In the genomic region with DNA sequence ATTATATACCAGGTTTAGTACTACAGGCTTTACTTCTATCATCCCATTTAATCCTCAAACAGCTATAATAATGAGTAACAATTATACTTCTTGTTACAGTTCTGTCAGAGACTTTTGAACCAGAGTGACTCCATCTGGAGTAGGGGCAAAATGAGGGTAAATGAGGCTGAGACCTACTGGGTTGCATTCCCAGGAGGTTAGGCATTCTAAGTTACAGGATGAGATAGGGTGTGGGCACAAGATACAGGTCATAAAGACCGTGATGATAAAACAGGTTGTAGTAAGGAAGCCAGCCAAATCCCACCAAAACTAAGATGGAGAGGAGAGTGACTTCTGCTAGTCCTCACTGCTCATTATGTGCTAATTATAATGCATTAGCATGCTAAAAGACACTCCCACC, we compare ENCODE assay signal across 28 cellular contexts. TPM values are rescaled to one million over a fixed set of nuclear protein-coding genes. Genes with fewer than 3 reads are reported as not detected.
A peak's percentile ranks its signal among the peaks of the same experiment; 100 is the strongest.
DNase-seq lines count a peak whose midpoint lies in the region; ATAC-seq, FAIRE-seq and TF ChIP-seq lines count a peak whose summit lies in the region.
"Had no signal": no experiment of that assay in that cellular context is flagged by ENCODE, and none has a peak within 500 bp of the region (broad histone marks: within the 10 kb centered on the region; RNA-seq: fewer than 3 reads in every experiment).

No MANE protein-coding gene starts in this region.

- H3K4me1 ChIP-seq in GM23338 (ENCODE audit: insufficient read depth) (peaks cover 8% of the 10 kb centered on the region), GM12878 (ENCODE audit: control insufficient read depth, insufficient read depth, low read length) (no peaks in the 10 kb centered on the region; the same call in 1 of the 2 replicates)

- TF ChIP-seq EP300 in GM12878 (IDR thresholded peaks at IDR 0.05; ENCODE audit: borderline replicate concordance in 1 of 2, control insufficient read depth in 1 of 2, low read depth in 2 of 2, low read length in 2 of 2), result no peak

- H3K27ac ChIP-seq in GM23338 (ENCODE audit: low read depth) (no peak overlapping the region), GM12878 (ENCODE audit: control insufficient read depth, insufficient read depth) (no peak overlapping the region)
- H3K27ac ChIP-seq: lower lobe of right lung, skin epidermis, suprapubic skin had no signal

- FAIRE-seq in GM12878 (lab: Jason Lieb, UNC) (no peak), RCC 7860 (lab: Jason Lieb, UNC) (no peak)
- FAIRE-seq: astrocyte, endothelial cell of umbilical vein, urothelium cell line had no signal

- ATAC-seq in activated T-cell treated with anti-CD3 and anti-CD28 coated beads, Interleukin-2, amount 50 U/mL, for 4 hours, result no peak
- ATAC-seq in GM23338, result no peak
- ATAC-seq in GM12878, result no peak
- ATAC-seq: lower lobe of right lung had no signal

- peaks cover 86% of the 10 kb centered on the region for H3K79me2 ChIP-seq in GM23338 (replicated peaks; ENCODE audit: insufficient read depth)
- peaks cover 79% of the 10 kb centered on the region for H3K79me2 ChIP-seq in GM12878 (ENCODE audit: control insufficient read depth, insufficient read depth, low read length)

- no peak overlapping the region for H2AFZ ChIP-seq in GM23338
- H2AFZ ChIP-seq in GM12878 (ENCODE audit: control insufficient read depth, low read depth, low read length), result no peak overlapping the region

- BruUV-seq in GM12878 (replicated peaks; lab: Mats Ljungman, UMichigan), result no TSS peak

- H3K9me2 ChIP-seq in GM23338 (ENCODE audit: insufficient read depth), result no peaks in the 10 kb centered on the region

- peaks cover 33% of the 10 kb centered on the region for H3K4me1 Mint-ChIP-seq in activated T-cell treated with anti-CD3 and anti-CD28 coated beads, Interleukin-2, amount 50 U/mL, for 4 hours (ENCODE audit: low read depth)
- peaks cover 21% of the 10 kb centered on the region for H3K4me1 Mint-ChIP-seq in GM23338
- peaks cover 23% of the 10 kb centered on the region for H3K4me1 Mint-ChIP-seq in osteocyte (ENCODE audit: unreplicated experiment)

- no peak for DNase-seq in activated T-cell treated with anti-CD3 and anti-CD28 coated beads, Interleukin-2, amount 50 U/mL, for 4 hours
- no peak for DNase-seq in activated T-cell treated with anti-CD3 and anti-CD28 coated beads, Interleukin-2, amount 50 U/mL, for 1 hour
- DNase-seq in GM23338 (ENCODE audit: low spot score) (peak; percentile 19), GM12878 (ENCODE audit: low read depth, low spot score) (no peak), osteocyte (ENCODE audit: extremely low spot score, unreplicated experiment) (no peak), NCI-H1436 treated with DMSO at 0.1 percent for 48 hours (lab: John Stamatoyannopoulos, UW) (no peak), NCI-H2081 (lab: John Stamatoyannopoulos, UW) (no peak), RCC 7860 (ENCODE audit: low spot score) (no peak)
- DNase-seq: ACHN; activated CD4-positive, alpha-beta T cell treated with anti-CD3 and anti-CD28 coated beads, Interleukin-2, amount 50 U/mL, for 4 hours; activated naive CD4-positive, alpha-beta T cell treated with anti-CD3 and anti-CD28 coated beads, Interleukin-2, amount 10 ng/mL, durations not matched to agents 7 days and 5 days; activated T-cell treated with anti-CD3 and anti-CD28 coated beads for 4 hours; Calu3; central memory CD4-positive, alpha-beta T cell; EL; H7; lower lobe of right lung; NCI-H1105 treated with DMSO at 0.1 percent for 48 hours; NCI-H2081 treated with DMSO at 0.1 percent for 48 hours; NCI-H345; NCI-H774; RPMI8226; stimulated activated CD4-positive, alpha-beta T cell treated with anti-CD3 and anti-CD28 coated beads, Interleukin-2, amount 100 ng/mL, for 24 hours had no signal

- RAD21 ChIA-PET in GM12878 (lab: Charles Lee; ENCODE audit: unreplicated experiment), result no interaction called here

- peak overlapping the region; percentile 27 for H3K4me3 Mint-ChIP-seq in activated T-cell treated with anti-CD3 and anti-CD28 coated beads, Interleukin-2, amount 50 U/mL, for 4 hours
- H3K4me3 Mint-ChIP-seq in GM23338, result peak overlapping the region; percentile 18; the same call in 1 of the 3 replicates
- no peak overlapping the region for H3K4me3 Mint-ChIP-seq in osteocyte (ENCODE audit: unreplicated experiment)
- H3K4me3 Mint-ChIP-seq: activated naive CD4-positive, alpha-beta T cell treated with anti-CD3 and anti-CD28 coated beads, Interleukin-2, amount 10 ng/mL, durations not matched to agents 7 days and 5 days had no signal

- H3K36me3 ChIP-seq in GM23338 (ENCODE audit: insufficient read depth) (peaks cover 25% of the 10 kb centered on the region), GM12878 (ENCODE audit: control insufficient read depth in 2 of 2, insufficient read depth in 2 of 2, low read length in 1 of 2) (peaks cover 6 to 22% of the 10 kb centered on the region in 2 experiments)

- no peaks in the 10 kb centered on the region; the same call in 2 of the 3 replicates for H3K9me3 ChIP-seq in GM12878 (replicated peaks; ENCODE audit: control insufficient read depth, insufficient read depth, low read length)
- H3K9me3 ChIP-seq: lower lobe of right lung, suprapubic skin had no signal

- SMC1A ChIA-PET in GM12878 (lab: Charles Lee; ENCODE audit: uncharacterized antibody, unreplicated experiment), result no interaction called here

- no peaks in the 10 kb centered on the region for H3K27me3 Mint-ChIP-seq in activated T-cell treated with anti-CD3 and anti-CD28 coated beads, Interleukin-2, amount 50 U/mL, for 4 hours (ENCODE audit: low read depth)
- H3K27me3 Mint-ChIP-seq in GM23338 (ENCODE audit: insufficient read depth, low read depth, poor library complexity) (peaks cover 6% of the 10 kb centered on the region), osteocyte (ENCODE audit: unreplicated experiment) (no peaks in the 10 kb centered on the region)
- H3K27me3 Mint-ChIP-seq: activated naive CD4-positive, alpha-beta T cell treated with anti-CD3 and anti-CD28 coated beads, Interleukin-2, amount 10 ng/mL, durations not matched to agents 7 days and 5 days had no signal

- no peaks in the 10 kb centered on the region for H3K9me3 Mint-ChIP-seq in activated T-cell treated with anti-CD3 and anti-CD28 coated beads, Interleukin-2, amount 50 U/mL, for 4 hours
- H3K9me3 Mint-ChIP-seq in GM23338 (no peaks in the 10 kb centered on the region), osteocyte (ENCODE audit: unreplicated experiment) (no peaks in the 10 kb centered on the region)
- H3K9me3 Mint-ChIP-seq: activated naive CD4-positive, alpha-beta T cell treated with anti-CD3 and anti-CD28 coated beads, Interleukin-2, amount 10 ng/mL, durations not matched to agents 7 days and 5 days had no signal

- no peak for TF ChIP-seq POLR2A in GM12878 (IDR thresholded peaks at IDR 0.05; ENCODE audit: low read depth, low read length)

- 96% methylated on average over 1 of the region's 1 CpG for WGBS in GM12878 (ENCODE audit: insufficient coverage, insufficient replicate concordance, low lambda C conversion rate, missing lambda C conversion rate)

- H3K4me2 ChIP-seq in GM23338 (no peak overlapping the region), GM12878 (ENCODE audit: control insufficient read depth, insufficient read depth) (peak overlapping the region; percentile 28; the same call in 1 of the 2 replicates)

- no peak overlapping the region for H3K27ac Mint-ChIP-seq in GM23338
- peak overlapping the region; percentile 59 for H3K27ac Mint-ChIP-seq in osteocyte (ENCODE audit: unreplicated experiment)
- H3K27ac Mint-ChIP-seq: activated naive CD4-positive, alpha-beta T cell treated with anti-CD3 and anti-CD28 coated beads, Interleukin-2, amount 10 ng/mL, durations not matched to agents 7 days and 5 days had no signal

- in situ Hi-C loops in GM12878 (cut with MboI), result no loop called here

- H3K27me3 ChIP-seq in GM23338 (ENCODE audit: insufficient read depth) (no peaks in the 10 kb centered on the region), GM12878 (replicated peaks in 1 of 2; ENCODE audit: control insufficient read depth in 2 of 2, insufficient read depth in 2 of 2, low read length in 1 of 2) (no peaks in the 10 kb centered on the region)
- H3K27me3 ChIP-seq: suprapubic skin had no signal

- H3F3A ChIP-seq in GM23338 (replicated peaks; ENCODE audit: low read depth), result peaks cover 5% of the 10 kb centered on the region; the same call in 1 of the 2 replicates

- POLR2A ChIA-PET in GM12878 (lab: Charles Lee), result no interaction called here

- intact Hi-C loops in GM12878 (cut with micrococcal nuclease; ENCODE audit: unreplicated experiment), result loop anchor here (5.0 to 10.0 kb wide), 2 partner anchors 258 to 1385 kb away; partner anchors contain the start of gene WAC

- CTCF ChIA-PET in GM12878 (lab: Yijun Ruan, JAX), result interaction anchor here (1.6 kb wide), 1 partner anchor 74 kb away, joined by 6 read pairs; no protein-coding TSS in a partner anchor

- TF ChIP-seq CTCF in GM23338 (conservative IDR thresholded peaks at IDR 0.05; ENCODE audit: low read depth in 2 of 2), result no peak
- TF ChIP-seq CTCF in GM12878 (IDR thresholded peaks at IDR 0.05 in 2 of 3, conservative IDR thresholded peaks at IDR 0.05 in 1 of 3; ENCODE audit: control insufficient read depth in 2 of 3, extremely low read depth in 1 of 3, insufficient read depth in 1 of 3, low read depth in 3 of 3, low read length in 3 of 3), result no peak
- no peak for TF ChIP-seq CTCF in osteocyte (IDR thresholded peaks at IDR 0.05)

- TF ChIP-seq RAD21 in GM12878 (IDR thresholded peaks at IDR 0.05; ENCODE audit: insufficient read depth, low read depth, low read length), result no peak

- H4K20me1 ChIP-seq in GM23338 (replicated peaks; ENCODE audit: insufficient read depth), result peaks cover 43% of the 10 kb centered on the region
- H4K20me1 ChIP-seq in GM12878 (ENCODE audit: control insufficient read depth, insufficient read depth), result peaks cover 4% of the 10 kb centered on the region; the same call in 1 of the 2 replicates

- H3K4me3 ChIP-seq in GM23338, result no peak overlapping the region
- H3K4me3 ChIP-seq in GM12878, result no peak overlapping the region
- H3K4me3 ChIP-seq: lower lobe of right lung, skin epidermis, suprapubic skin had no signal

- no peak overlapping the region for H3K9ac ChIP-seq in GM12878 (ENCODE audit: control insufficient read depth, insufficient read depth, low read length)

- peaks cover 34% of the 10 kb centered on the region for H3K36me3 Mint-ChIP-seq in activated T-cell treated with anti-CD3 and anti-CD28 coated beads, Interleukin-2, amount 50 U/mL, for 4 hours (ENCODE audit: insufficient read depth)
- peaks cover 64% of the 10 kb centered on the region for H3K36me3 Mint-ChIP-seq in GM23338 (ENCODE audit: low read depth)
- peaks cover 20% of the 10 kb centered on the region for H3K36me3 Mint-ChIP-seq in osteocyte (ENCODE audit: unreplicated experiment)

RNA-seq across cellular contexts. Expression of gene YME1L1, which starts 3.9 kb away (rescaled TPM):
- total RNA-seq in activated T-cell treated with anti-CD3 and anti-CD28 coated beads, Interleukin-2, amount 50 U/mL, for 4 hours, result 100 to 1,000 TPM; 126 to 127 (median 126) TPM
- 94.3 and 105 TPM in 2 replicates for total RNA-seq in GM23338 (2014; rRNA removed; shearing (Covaris generic))
- polyA plus RNA-seq in GM23338 (2016; fragmentation: Nextera tagmentation; extraction: Ambion mirVana), result 34.9 and 44.3 TPM in 2 replicates
- 76.9 and 78.0 TPM in 2 replicates for total RNA-seq in GM12878 (2013; cell fraction: nucleolus; rRNA removed)
- total RNA-seq in GM12878 (2014; rRNA removed), result 87.8 and 102 TPM in 2 replicates
- 92.8 and 96.3 TPM in 2 replicates for total RNA-seq in GM12878 (2014; rRNA removed; fragmentation: Illumina TruSeq; extraction: Trizol)
- 82.7 and 87.8 TPM in 2 replicates for total RNA-seq in GM12878 (2021)
- 47.7 TPM for polyA plus RNA-seq in GM12878 (2011; ENCODE audit: low read depth)
- polyA plus RNA-seq in GM12878 (2011; rRNA removed), result 87.0 and 142 TPM in 2 replicates
- 30.5 and 32.6 TPM in 2 replicates for polyA plus RNA-seq in GM12878 (2011; cell fraction: cytosol; rRNA removed)
- 26.1 and 26.7 TPM in 2 replicates for polyA plus RNA-seq in GM12878 (2011; cell fraction: nucleus; rRNA removed)
- polyA plus RNA-seq in GM12878 (2012), result 62.4 and 66.9 TPM in 2 replicates
- polyA plus RNA-seq in GM12878 (2014; fragmentation: Illumina TruSeq; extraction: Trizol), result 97.5 and 105 TPM in 2 replicates
- 10 to 100 TPM; 26.1 to 33.3 TPM for polyA plus RNA-seq in GM12878 (2014; fragmentation: Nextera tagmentation; extraction: Ambion mirVana)
- 52.2 and 58.8 TPM in 2 replicates for polyA plus RNA-seq in GM12878 (2014; rRNA removed)
- 100 to 1,000 TPM; 105 to 115 TPM for polyA plus RNA-seq in GM12878 (2016; fragmentation: Nextera tagmentation; extraction: Ambion mirVana)
- 57.8 and 58.6 TPM in 2 replicates for polyA minus RNA-seq in GM12878 (2011; rRNA and poly(A)+ RNA removed)
- 21.9 and 25.4 TPM in 2 replicates for polyA minus RNA-seq in GM12878 (2011; cell fraction: cytosol; rRNA and poly(A)+ RNA removed)
- 25.9 and 36.9 TPM in 2 replicates for polyA minus RNA-seq in GM12878 (2011; cell fraction: nucleus; rRNA and poly(A)+ RNA removed)
- total RNA-seq in osteocyte, result 114 and 119 TPM in 2 replicates

RNA-seq across cellular contexts. Expression of gene MASTL, which starts 4.9 kb away (rescaled TPM):
- total RNA-seq in activated T-cell treated with anti-CD3 and anti-CD28 coated beads, Interleukin-2, amount 50 U/mL, for 4 hours, result 10 to 100 TPM in 2 of 3 donors, 1 to 10 TPM in 1; 8.8 to 11.9 (median 11.0) TPM
- 40.0 and 43.1 TPM in 2 replicates for total RNA-seq in GM23338 (2014; rRNA removed; shearing (Covaris generic))
- polyA plus RNA-seq in GM23338 (2016; fragmentation: Nextera tagmentation; extraction: Ambion mirVana) (23.4 and 28.2 TPM in 2 replicates), GM12878 (2011; rRNA removed) (24.2 and 38.4 TPM in 2 replicates), GM12878 (2014; fragmentation: Illumina TruSeq; extraction: Trizol) (32.7 and 37.0 TPM in 2 replicates), GM12878 (2014; fragmentation: Nextera tagmentation; extraction: Ambion mirVana) (1 to 10 TPM; 7.1 to 9.7 TPM), GM12878 (2014; rRNA removed) (18.7 and 23.3 TPM in 2 replicates), GM12878 (2016; fragmentation: Nextera tagmentation; extraction: Ambion mirVana) (10 to 100 TPM; 18.1 to 19.2 TPM)
- 48.6 and 52.7 TPM in 2 replicates for total RNA-seq in GM12878 (2013; cell fraction: nucleolus; rRNA removed)
- total RNA-seq in GM12878 (2014; rRNA removed) (28.1 and 31.6 TPM in 2 replicates), GM12878 (2014; rRNA removed; fragmentation: Illumina TruSeq; extraction: Trizol) (36.9 and 38.6 TPM in 2 replicates), GM12878 (2021) (17.8 and 18.3 TPM in 2 replicates), osteocyte (7.8 and 10.5 TPM in 2 replicates)
- polyA plus RNA-seq in GM12878 (2011; ENCODE audit: low read depth), result 6.0 TPM
- 11.0 and 12.9 TPM in 2 replicates for polyA plus RNA-seq in GM12878 (2011; cell fraction: cytosol; rRNA removed)
- polyA plus RNA-seq in GM12878 (2011; cell fraction: nucleus; rRNA removed), result 11.9 and 13.8 TPM in 2 replicates
- polyA plus RNA-seq in GM12878 (2012), result 9.6 and 13.5 TPM in 2 replicates
- 19.7 and 26.3 TPM in 2 replicates for polyA minus RNA-seq in GM12878 (2011; rRNA and poly(A)+ RNA removed)
- polyA minus RNA-seq in GM12878 (2011; cell fraction: cytosol; rRNA and poly(A)+ RNA removed), result 8.6 and 12.8 TPM in 2 replicates
- 7.7 and 13.0 TPM in 2 replicates for polyA minus RNA-seq in GM12878 (2011; cell fraction: nucleus; rRNA and poly(A)+ RNA removed)

RNA-seq across cellular contexts. Expression of gene ANKRD26, which starts 50.0 kb away (rescaled TPM):
- total RNA-seq in activated T-cell treated with anti-CD3 and anti-CD28 coated beads, Interleukin-2, amount 50 U/mL, for 4 hours, result 1 to 10 TPM; 2.4 to 3.2 (median 2.7) TPM
- total RNA-seq in GM23338 (2014; rRNA removed; shearing (Covaris generic)), result 7.1 and 7.9 TPM in 2 replicates
- polyA plus RNA-seq in GM23338 (2016; fragmentation: Nextera tagmentation; extraction: Ambion mirVana) (13.1 and 23.1 TPM in 2 replicates), GM12878 (2011; rRNA removed) (2.6 and 4.6 TPM in 2 replicates), GM12878 (2014; fragmentation: Illumina TruSeq; extraction: Trizol) (5.8 and 7.1 TPM in 2 replicates), GM12878 (2014; fragmentation: Nextera tagmentation; extraction: Ambion mirVana) (1 to 10 TPM; 2.3 to 3.4 TPM), GM12878 (2014; rRNA removed) (2.7 and 3.2 TPM in 2 replicates), GM12878 (2016; fragmentation: Nextera tagmentation; extraction: Ambion mirVana) (1 to 10 TPM; 5.3 to 6.1 TPM)
- 66.0 and 68.2 TPM in 2 replicates for total RNA-seq in GM12878 (2013; cell fraction: nucleolus; rRNA removed)
- total RNA-seq in GM12878 (2014; rRNA removed) (5.5 and 6.8 TPM in 2 replicates), GM12878 (2014; rRNA removed; fragmentation: Illumina TruSeq; extraction: Trizol) (11.1 and 12.0 TPM in 2 replicates), GM12878 (2021) (4.8 and 6.1 TPM in 2 replicates), osteocyte (12.2 and 13.5 TPM in 2 replicates)
- 2.7 TPM for polyA plus RNA-seq in GM12878 (2011; ENCODE audit: low read depth)
- 0.48 and 0.70 TPM in 2 replicates for polyA plus RNA-seq in GM12878 (2011; cell fraction: cytosol; rRNA removed)
- 2.3 and 3.7 TPM in 2 replicates for polyA plus RNA-seq in GM12878 (2011; cell fraction: nucleus; rRNA removed)
- polyA plus RNA-seq in GM12878 (2012), result 3.8 and 5.0 TPM in 2 replicates
- 3.8 and 6.2 TPM in 2 replicates for polyA minus RNA-seq in GM12878 (2011; rRNA and poly(A)+ RNA removed)
- 0.94 and 1.1 TPM in 2 replicates for polyA minus RNA-seq in GM12878 (2011; cell fraction: cytosol; rRNA and poly(A)+ RNA removed)
- 4.1 and 6.2 TPM in 2 replicates for polyA minus RNA-seq in GM12878 (2011; cell fraction: nucleus; rRNA and poly(A)+ RNA removed)
